8 cellular contexts compared by ENCODE assay signal in the genomic region with DNA sequence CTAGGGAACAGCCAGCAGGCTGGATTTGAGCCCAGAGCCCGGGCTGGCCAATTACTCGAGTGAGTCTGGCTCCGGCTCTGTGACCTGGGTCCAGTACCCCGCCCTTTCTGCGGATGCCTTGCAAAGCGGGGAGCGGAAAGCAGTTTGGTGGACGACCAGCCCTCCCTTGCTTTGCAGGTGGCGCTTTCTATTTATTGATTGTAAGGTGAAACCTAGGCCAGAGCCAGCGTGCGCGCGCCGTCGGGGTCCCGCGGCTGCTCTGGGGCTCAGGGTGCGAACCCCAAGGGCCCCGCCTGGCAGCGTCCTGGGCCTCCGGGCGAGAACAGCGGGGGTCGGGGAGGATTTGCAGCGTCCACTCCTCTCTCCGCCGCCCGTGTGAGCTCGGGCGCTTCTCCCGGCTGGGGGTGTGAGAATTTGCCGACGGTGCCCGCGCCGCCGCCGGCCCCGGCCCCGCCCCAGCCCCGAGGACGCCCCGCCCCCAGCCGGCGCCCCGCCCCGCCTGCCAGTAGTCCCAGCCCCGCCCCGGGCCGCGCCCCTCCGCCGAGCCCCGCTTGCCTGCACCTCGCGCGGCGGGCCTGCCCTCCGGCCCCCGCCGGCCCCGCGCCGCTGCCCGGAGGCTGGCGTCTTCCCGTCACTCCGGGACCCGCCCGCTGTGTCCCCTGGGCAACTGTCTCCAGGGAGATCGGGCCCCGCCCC. TPM values are rescaled to one million over a fixed set of nuclear protein-coding genes. Genes with fewer than 3 reads are reported as not detected.
DNase-seq lines count a peak whose midpoint lies in the region; ATAC-seq, FAIRE-seq and TF ChIP-seq lines count a peak whose summit lies in the region.

No MANE protein-coding gene starts in this region.

- FAIRE-seq in GM12891 (lab: Jason Lieb, UNC) = peak; percentile 92

- ATAC-seq in HG02759 (IDR thresholded peaks at IDR 0.05; ENCODE audit: unreplicated experiment) (peak; percentile 68), lower lobe of right lung (peak; percentile 93 to 95)

- H3K4me1 ChIP-seq in duodenal mucosa (ENCODE audit: control insufficient read depth in 1 of 2, insufficient read depth in 2 of 2, low read length in 2 of 2) (peaks cover 23 to 33% of the 10 kb centered on the region in 2 donors), lower lobe of right lung (peaks cover 39% of the 10 kb centered on the region)

- intact Hi-C loops in lower lobe of right lung (cut with DNase I) = no loop called here

- H3K9me3 ChIP-seq in duodenal mucosa (ENCODE audit: control insufficient read depth in 1 of 2, low read length in 2 of 2) = no peaks in the 10 kb centered on the region
- no peaks in the 10 kb centered on the region for H3K9me3 ChIP-seq in lower lobe of right lung

- peaks cover 5 to 10% of the 10 kb centered on the region in 2 donors for H3K27me3 ChIP-seq in duodenal mucosa (ENCODE audit: control insufficient read depth in 1 of 2, insufficient read depth in 2 of 2, low read length in 2 of 2)
- H3K27me3 ChIP-seq in lower lobe of right lung (ENCODE audit: low read depth) = no peaks in the 10 kb centered on the region

- no peak for TF ChIP-seq CTCF in lower lobe of right lung (IDR thresholded peaks at IDR 0.05)

- peak overlapping the region in 1 of 2 donors; percentile 32 for H3K9ac ChIP-seq in duodenal mucosa (ENCODE audit: low read depth in 1 of 2, low read length in 2 of 2)

- no peak for TF ChIP-seq POLR2A in GM12891 (IDR thresholded peaks at IDR 0.05; ENCODE audit: low read depth, low read length)

- H3K36me3 ChIP-seq in duodenal mucosa (ENCODE audit: control insufficient read depth in 1 of 2, insufficient read depth in 2 of 2, low read length in 2 of 2) = no peaks in the 10 kb centered on the region
- peaks cover 16% of the 10 kb centered on the region for H3K36me3 ChIP-seq in lower lobe of right lung

- H3K27ac ChIP-seq in duodenal mucosa (ENCODE audit: low read depth, low read length) = no peak overlapping the region
- peak overlapping the region; percentile 69 for H3K27ac ChIP-seq in lower lobe of right lung

- DNase-seq in GM12891 (ENCODE audit: insufficient read length, low spot score) = peak; percentile 81
- peak; percentile 73 for DNase-seq in NCI-H2171 treated with DMSO at 0.1 percent for 48 hours (lab: John Stamatoyannopoulos, UW)
- DNase-seq in activated CD4-positive, alpha-beta T cell treated with anti-CD3 and anti-CD28 coated beads, Interleukin-2, amount 50 U/mL, for 48 hours = peak; percentile 81 to 83
- DNase-seq in lower lobe of right lung = peak; percentile 91
- peak; percentile 63 to 81 (median 67) for DNase-seq in stimulated activated CD4-positive, alpha-beta T cell treated with anti-CD3 and anti-CD28 coated beads, TNF-alpha, amount 100 ng/mL, for 1 hour (ENCODE audit: low read depth in 3 of 3, low spot score in 1 of 3)
- no peak for DNase-seq in KG1 (lab: John Stamatoyannopoulos, UW)

- peak overlapping the region; percentile 68 to 74 for H3K4me3 ChIP-seq in duodenal mucosa (ENCODE audit: low read depth in 1 of 2, low read length in 2 of 2)
- H3K4me3 ChIP-seq in lower lobe of right lung = peak overlapping the region; percentile 66

TF ChIP-seq in GM12891, 5 proteins besides CTCF, POLR2A, EP300 and RAD21:
- TF ChIP-seq PAX5 (IDR thresholded peaks at IDR 0.05; ENCODE audit: insufficient read depth, low read length, severe bottlenecking) (no peak), TAF1 (IDR thresholded peaks at IDR 0.05; ENCODE audit: low read depth, low read length) (no peak), POU2F2 (IDR thresholded peaks at IDR 0.05; ENCODE audit: low read depth, low read length) (no peak), SPI1 (IDR thresholded peaks at IDR 0.05; ENCODE audit: low read depth, low read length) (no peak), POLR2AphosphoS5 (IDR thresholded peaks at IDR 0.05; ENCODE audit: low read depth, low read length) (no peak)

RNA-seq across cellular contexts. Expression of gene PIK3CD, which starts 37.6 kb away (rescaled TPM):
- polyA plus RNA-seq in GM12891 (2012; ENCODE audit: low read depth, missing spikeins) = 55.7 TPM
- total RNA-seq in lower lobe of right lung = 28.3 TPM
